8 cellular contexts compared by ENCODE assay signal in the genomic region with DNA sequence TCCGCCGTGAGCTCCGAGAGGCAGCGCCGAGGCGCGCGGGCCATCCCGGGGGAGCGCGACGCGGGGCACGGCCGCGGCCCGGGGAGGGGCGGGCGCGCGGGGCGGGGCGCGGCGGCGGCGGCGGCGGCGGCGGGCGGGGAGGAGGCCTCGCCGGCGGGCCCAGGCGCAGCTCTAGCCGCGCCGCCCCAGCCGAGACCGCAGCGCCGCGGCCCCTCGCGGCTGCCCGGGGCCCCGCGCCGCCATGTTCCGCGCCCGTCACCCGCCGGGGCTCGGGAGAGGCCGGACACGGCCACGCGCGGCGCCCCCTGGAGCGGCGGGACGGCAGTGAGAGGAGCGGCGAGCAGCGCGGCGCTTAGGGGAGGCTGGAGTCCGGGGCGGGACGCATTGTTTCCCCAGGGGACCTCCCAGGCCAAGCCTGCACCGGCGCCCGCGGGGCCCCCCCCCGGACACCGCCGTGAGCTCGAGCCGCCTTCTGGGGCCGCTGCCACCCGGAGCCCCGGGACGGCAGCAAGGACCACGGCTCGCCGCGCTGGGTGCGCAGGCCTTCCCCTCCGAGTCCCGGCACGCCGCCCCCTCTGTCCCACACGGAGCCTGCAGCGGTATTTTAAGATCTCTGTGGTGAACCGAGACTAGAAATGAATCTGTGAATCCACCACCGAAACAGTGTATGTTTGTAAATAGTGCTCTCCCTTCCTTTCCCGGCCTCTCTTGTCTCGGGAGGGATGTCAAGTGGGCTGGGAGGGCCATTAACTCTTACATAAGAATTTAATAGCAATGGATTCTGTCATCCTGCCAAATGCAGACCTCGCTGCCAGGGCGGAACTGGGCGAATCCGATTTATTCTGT. TPM values are rescaled to one million over a fixed set of nuclear protein-coding genes. Genes with fewer than 3 reads are reported as not detected.
A peak's percentile ranks its signal among the peaks of the same experiment; 100 is the strongest.
DNase-seq lines count a peak whose midpoint lies in the region; ATAC-seq and TF ChIP-seq lines count a peak whose summit lies in the region.

A gene (minus strand): TSS at position 60 of the 846 bp plus-strand sequence. CDS start 172 bp downstream, outside the sequence.

- H3K27me3 ChIP-seq in foreskin keratinocyte (no peaks in the 10 kb centered on the region), transverse colon (no peaks in the 10 kb centered on the region)

- peak within 1 kb of the TSS; percentile 60 to 86 for H3K27ac Mint-ChIP-seq in natural killer cell

- peak; percentile 29 for TF ChIP-seq POLR2A in transverse colon (IDR thresholded peaks at IDR 0.05)

- DNase-seq in Caki2 (ENCODE audit: low read depth) (peak; percentile 75), NCI-H82 treated with DMSO at 0.1 percent for 48 hours (lab: John Stamatoyannopoulos, UW; ENCODE audit: unreplicated experiment) (peak; percentile 32), foreskin keratinocyte (peak in 1 of 2 donors; percentile 66), natural killer cell (peak; percentile 60), transverse colon (peak; percentile 65)
- peak; percentile 69 for DNase-seq in activated effector memory CD4-positive, alpha-beta T cell treated with anti-CD3 and anti-CD28 coated beads, Interleukin-2, amount 50 U/mL, for 16 hours

- WGBS in transverse colon (ENCODE audit: low coverage in 1 of 2), 2 donors, result 0% methylated on average over 45 of the region's 105 CpGs; no CpG with 5 or more reads in 1 of the 2 donors

- peaks cover 0 to 9% of the 10 kb centered on the region in 2 donors for H3K27me3 Mint-ChIP-seq in natural killer cell (ENCODE audit: low read depth in 2 of 2)

- no peaks in the 10 kb centered on the region for H3K36me3 Mint-ChIP-seq in natural killer cell

- ATAC-seq in GM19467 (IDR thresholded peaks at IDR 0.05; ENCODE audit: unreplicated experiment) (peak; percentile 79), HG03521 (IDR thresholded peaks at IDR 0.05; ENCODE audit: unreplicated experiment) (peak; percentile 63), foreskin keratinocyte (peak; percentile 63), natural killer cell (peak; percentile 72 to 80 (median 78))

- TF ChIP-seq CTCF in foreskin keratinocyte (conservative IDR thresholded peaks at IDR 0.05) (peak; percentile 36), natural killer cell (IDR thresholded peaks at IDR 0.05) (peak; percentile 22), transverse colon (IDR thresholded peaks at IDR 0.05) (peak in 3 of 5 experiments; percentile 18 to 24 (median 18))

- intact Hi-C loops in natural killer cell (cut with micrococcal nuclease), result loop anchor here (2.0 to 10.0 kb wide), 4 partner anchors 31 to 283 kb away; a partner anchor contains a TSS
- intact Hi-C loops in transverse colon (cut with DNase I; ENCODE audit: low total_unique reads), result loop anchor here (5.0 to 10.0 kb wide), 3 partner anchors 53 to 137 kb away; a partner anchor contains a TSS

- H3K9me3 Mint-ChIP-seq in natural killer cell, result no peaks in the 10 kb centered on the region

- H3K4me3 ChIP-seq in transverse colon, result peak within 1 kb of the TSS; percentile 79 to 90 (median 88)

- H3K4me1 ChIP-seq in foreskin keratinocyte (peaks cover 8% of the 10 kb centered on the region), transverse colon (peaks cover 7 to 38% (median 33%) of the 10 kb centered on the region in 4 donors)

- no peaks in the 10 kb centered on the region for H3K36me3 ChIP-seq in transverse colon

- no peak for TF ChIP-seq EP300 in transverse colon (IDR thresholded peaks at IDR 0.05; ENCODE audit: low read depth)

- H3K4me1 Mint-ChIP-seq in natural killer cell, result peaks cover 23 to 44% of the 10 kb centered on the region in 2 donors

- H3K27ac ChIP-seq in foreskin keratinocyte (peak within 1 kb of the TSS; percentile 82), transverse colon (peak within 1 kb of the TSS; percentile 96 to 99 (median 98))

- peak within 1 kb of the TSS; percentile 95 for H3K4me3 Mint-ChIP-seq in natural killer cell

- no peaks in the 10 kb centered on the region for H3K9me3 ChIP-seq in transverse colon

- in situ Hi-C loops in Caki2 (cut with HindIII; ENCODE audit: low pct_unique_long_range_greater_than_20kb, low sequenced_read_pairs), result no loop called here
- in situ Hi-C loops in transverse colon (cut with MboI; ENCODE audit: low pct_ligation_motif_present in 1 of 4, low pct_unique_long_range_greater_than_20kb in 1 of 4, low sequenced_read_pairs in 3 of 4), result loop anchor here in 1 of 4 donors (25.0 kb wide), 1 partner anchor 125 kb away; a partner anchor contains a TSS

RNA-seq across cellular contexts. Expression of the gene that starts here (rescaled TPM):
- 23.7 and 26.4 TPM in 2 replicates for total RNA-seq in Caki2 (2014; rRNA removed; shearing (Covaris generic); ENCODE audit: low replicate concordance)
- total RNA-seq in foreskin keratinocyte (84.2 and 89.1 TPM in 2 replicates), natural killer cell (10 to 100 TPM; 15.0 to 26.4 (median 19.5) TPM), transverse colon (10 to 100 TPM; 36.3 to 47.5 (median 38.1) TPM)
- polyA plus RNA-seq in foreskin keratinocyte, result 24.8 and 32.3 TPM in 2 replicates
